22 cellular contexts compared by ENCODE assay signal in genomic region chr3:31103623-31104180, GRCh38.
"Had no signal": no experiment of that assay in that cellular context is flagged by ENCODE, and none has a peak within 500 bp of the region (broad histone marks: within the 10 kb centered on the region; RNA-seq: fewer than 3 reads in every experiment).

No MANE protein-coding gene starts in this region.

- H3K4me3 Mint-ChIP-seq: activated CD4-positive, alpha-beta memory T cell treated with anti-CD3 and anti-CD28 coated beads, Interleukin-2, amount 10 ng/mL, durations not matched to agents 7 days and 5 days; activated naive CD4-positive, alpha-beta T cell treated with anti-CD3 and anti-CD28 coated beads, Interleukin-2, amount 10 ng/mL, durations not matched to agents 7 days and 5 days; activated naive CD8-positive, alpha-beta T cell treated with anti-CD3 and anti-CD28 coated beads, Interleukin-2, amount 50 U/mL, for 24 hours; dendritic cell treated with granulocyte-macrophage colony-stimulating factor and Interleukin-4, amounts not matched to agents 40 ng/mL and 50 ng/mL, for 4 days; immature natural killer cell; natural killer cell had no signal

- H3K27me3 ChIP-seq: body of pancreas, sigmoid colon, upper lobe of left lung had no signal

- ATAC-seq: activated naive CD8-positive, alpha-beta T cell treated with anti-CD3 and anti-CD28 coated beads, Interleukin-2, amount 50 U/mL, for 24 hours; activated T-cell treated with anti-CD3 and anti-CD28 coated beads, Interleukin-2, amount 50 U/mL, for 72 hours; body of pancreas; left ventricle myocardium superior; natural killer cell had no signal

- H3K4me1 ChIP-seq: body of pancreas, sigmoid colon, upper lobe of left lung had no signal

- DNase-seq: activated CD4-positive, alpha-beta memory T cell treated with anti-CD3 and anti-CD28 coated beads, Interleukin-2, amount 10 ng/mL, durations not matched to agents 7 days and 5 days; activated CD4-positive, alpha-beta T cell treated with anti-CD3 and anti-CD28 coated beads for 48 hours; activated effector memory CD4-positive, alpha-beta T cell treated with anti-CD3 and anti-CD28 coated beads, Interleukin-2, amount 50 U/mL, for 16 hours; activated naive CD4-positive, alpha-beta T cell treated with anti-CD3 and anti-CD28 coated beads, Interleukin-2, amount 10 ng/mL, durations not matched to agents 7 days and 5 days; activated naive CD8-positive, alpha-beta T cell treated with anti-CD3 and anti-CD28 coated beads, Interleukin-2, amount 50 U/mL, for 24 hours; activated T-cell treated with anti-CD3 and anti-CD28 coated beads, Interleukin-2, amount 50 U/mL, for 72 hours; body of pancreas; caudate nucleus; effector CD4-positive, alpha-beta T cell; foreskin melanocyte; left ventricle myocardium superior; mammary epithelial cell; midbrain; natural killer cell; retina; sigmoid colon; stimulated activated CD4-positive, alpha-beta T cell treated with anti-CD3 and anti-CD28 coated beads, Interleukin-4, amount 100 ng/mL, for 24 hours; stimulated activated naive CD4-positive, alpha-beta T cell treated with Interleukin-2 at 50 U/mL for 16 hours; T-helper 9 cell; upper lobe of left lung had no signal

- H3K9me3 Mint-ChIP-seq: immature natural killer cell, natural killer cell had no signal

- H3K36me3 ChIP-seq: sigmoid colon, upper lobe of left lung had no signal

- H3K36me3 Mint-ChIP-seq: activated naive CD4-positive, alpha-beta T cell treated with anti-CD3 and anti-CD28 coated beads, Interleukin-2, amount 10 ng/mL, durations not matched to agents 7 days and 5 days; immature natural killer cell; natural killer cell had no signal

- H3K27ac Mint-ChIP-seq: activated CD4-positive, alpha-beta memory T cell treated with anti-CD3 and anti-CD28 coated beads, Interleukin-2, amount 10 ng/mL, durations not matched to agents 7 days and 5 days; activated naive CD4-positive, alpha-beta T cell treated with anti-CD3 and anti-CD28 coated beads, Interleukin-2, amount 10 ng/mL, durations not matched to agents 7 days and 5 days; activated naive CD8-positive, alpha-beta T cell treated with anti-CD3 and anti-CD28 coated beads, Interleukin-2, amount 50 U/mL, for 24 hours; activated T-cell treated with anti-CD3 and anti-CD28 coated beads, Interleukin-2, amount 50 U/mL, for 72 hours; dendritic cell treated with granulocyte-macrophage colony-stimulating factor and Interleukin-4, amounts not matched to agents 40 ng/mL and 50 ng/mL, for 4 days; immature natural killer cell; natural killer cell had no signal

- H3K4me3 ChIP-seq: body of pancreas, sigmoid colon, upper lobe of left lung had no signal

- H3K27me3 Mint-ChIP-seq: activated CD4-positive, alpha-beta memory T cell treated with anti-CD3 and anti-CD28 coated beads, Interleukin-2, amount 10 ng/mL, durations not matched to agents 7 days and 5 days; activated naive CD4-positive, alpha-beta T cell treated with anti-CD3 and anti-CD28 coated beads, Interleukin-2, amount 10 ng/mL, durations not matched to agents 7 days and 5 days; dendritic cell treated with granulocyte-macrophage colony-stimulating factor and Interleukin-4, amounts not matched to agents 40 ng/mL and 50 ng/mL, for 4 days had no signal

- H3K4me1 Mint-ChIP-seq: immature natural killer cell, natural killer cell had no signal

- H3K27ac ChIP-seq: body of pancreas, sigmoid colon, upper lobe of left lung had no signal
